In the genomic region with DNA sequence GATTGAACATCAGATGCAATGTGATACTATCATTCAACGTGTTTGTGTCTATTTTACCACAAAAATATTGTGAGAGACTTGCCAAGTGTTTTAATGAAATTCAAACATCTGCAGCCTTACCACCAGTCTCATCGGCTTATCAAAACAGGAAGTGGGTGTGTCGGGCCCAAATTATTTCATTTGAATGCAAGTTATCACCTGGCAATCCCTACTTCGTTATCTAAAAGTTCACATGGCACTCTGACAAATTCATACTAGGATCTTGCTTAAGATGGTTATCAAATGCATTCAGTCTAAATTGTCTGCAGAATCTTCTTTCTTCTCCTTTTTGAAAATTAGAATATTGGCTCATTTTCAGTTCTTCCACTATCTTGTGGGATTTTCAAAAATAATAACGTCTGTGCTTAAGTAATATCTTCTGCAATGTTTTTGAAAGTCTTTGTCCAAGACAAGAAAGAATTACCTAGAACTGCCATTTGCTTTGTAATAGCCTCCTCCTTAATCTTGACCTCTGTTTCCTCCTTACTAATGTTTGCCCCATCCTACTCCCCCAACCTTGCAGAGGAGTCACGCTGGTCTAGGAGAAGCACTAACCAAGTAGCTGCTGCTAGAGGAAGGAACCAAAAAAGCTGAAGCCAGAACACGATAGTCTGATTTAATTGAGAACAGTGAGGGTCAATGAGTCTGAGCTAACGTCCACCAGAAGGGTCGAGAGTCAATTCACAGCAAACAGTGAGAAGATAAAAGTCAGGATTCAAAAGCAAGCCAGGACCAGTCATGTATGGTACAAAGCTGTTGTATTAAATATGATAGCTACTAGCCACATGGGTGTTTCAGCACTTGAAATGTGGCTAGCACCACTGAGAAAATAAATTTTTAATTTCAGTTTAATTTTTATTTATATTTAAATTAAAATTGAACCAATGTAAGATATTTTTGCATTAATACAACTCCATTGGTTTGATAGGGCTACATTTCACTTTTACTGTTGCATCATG, we compare ENCODE assay signal across 9 cellular contexts. TPM values are rescaled to one million over a fixed set of nuclear protein-coding genes. Genes with fewer than 3 reads are reported as not detected.
DNase-seq lines count a peak whose midpoint lies in the region; ATAC-seq, FAIRE-seq and TF ChIP-seq lines count a peak whose summit lies in the region.
"Had no signal": no experiment of that assay in that cellular context is flagged by ENCODE, and none has a peak within 500 bp of the region (broad histone marks: within the 10 kb centered on the region; RNA-seq: fewer than 3 reads in every experiment).

No MANE protein-coding gene starts in this region.

- CTCF ChIA-PET in OCI-LY7 (lab: Charles Lee; ENCODE audit: unreplicated experiment): interaction anchor here (0.7 to 1.8 kb wide), 4 partner anchors 12 to 18 kb away, joined by 3 to 10 read pairs (median 4); no protein-coding TSS in a partner anchor

- peak overlapping the region; percentile 82 for H3K27ac ChIP-seq in OCI-LY7 (ENCODE audit: low read depth, low read length, poor library complexity, severe bottlenecking)
- peak overlapping the region; percentile 68 to 94 for H3K27ac ChIP-seq in small intestine (ENCODE audit: low read depth in 1 of 2, low read length in 1 of 2)
- H3K27ac ChIP-seq in left lung: peak overlapping the region in 1 of 2 donors; percentile 73

- peak overlapping the region; percentile 18 for H3K4me3 Mint-ChIP-seq in activated naive CD8-positive, alpha-beta T cell treated with anti-CD3 and anti-CD28 coated beads for 36 hours

- H3K36me3 ChIP-seq in OCI-LY7 (ENCODE audit: insufficient read depth, low read length) (peaks cover 4% of the 10 kb centered on the region; the same call in 1 of the 2 replicates), small intestine (ENCODE audit: control insufficient read depth in 2 of 2, insufficient read depth in 2 of 2, low read length in 2 of 2) (no peaks in the 10 kb centered on the region), left lung (no peaks in the 10 kb centered on the region)

- peak overlapping the region; percentile 92 for H2AFZ ChIP-seq in OCI-LY7 (ENCODE audit: low read length)

- H3K4me2 ChIP-seq in OCI-LY7 (ENCODE audit: low read length): peak overlapping the region; percentile 68

- no peaks in the 10 kb centered on the region for H3K27me3 ChIP-seq in small intestine (ENCODE audit: control insufficient read depth in 2 of 2, insufficient read depth in 2 of 2, low read length in 2 of 2)
- no peaks in the 10 kb centered on the region for H3K27me3 ChIP-seq in left lung

- H4K20me1 ChIP-seq in OCI-LY7 (ENCODE audit: insufficient read depth, low read length): no peaks in the 10 kb centered on the region

- no peaks in the 10 kb centered on the region for H3K9me2 ChIP-seq in OCI-LY7 (ENCODE audit: insufficient read depth, low read length)

- H3K27ac Mint-ChIP-seq in activated naive CD8-positive, alpha-beta T cell treated with anti-CD3 and anti-CD28 coated beads for 36 hours: peak overlapping the region; percentile 82

- no peaks in the 10 kb centered on the region for H3K27me3 Mint-ChIP-seq in activated naive CD8-positive, alpha-beta T cell treated with anti-CD3 and anti-CD28 coated beads for 36 hours

- H3K9me3 ChIP-seq in OCI-LY7 (ENCODE audit: low read length) (peaks cover 20% of the 10 kb centered on the region), small intestine (ENCODE audit: control insufficient read depth, low read depth) (peaks cover 1% of the 10 kb centered on the region), left lung (peaks cover 0 to 8% of the 10 kb centered on the region in 2 donors)

- H3K4me3 ChIP-seq in OCI-LY7 (ENCODE audit: low read depth, low read length, poor library complexity, severe bottlenecking) (peak overlapping the region; percentile 39), small intestine (ENCODE audit: low read depth in 1 of 2, low read length in 2 of 2) (no peak overlapping the region), left lung (no peak overlapping the region)

- POLR2A ChIA-PET in OCI-LY7 (lab: Charles Lee): interaction anchor here (0.5 to 5.0 kb wide), 15 partner anchors 9 to 303 kb away, joined by 3 to 76 read pairs (median 3); a partner anchor contains a TSS

- BruUV-seq in OCI-LY7 (replicated peaks; lab: Mats Ljungman, UMichigan): TSS peak; percentile 89

- H3K4me1 ChIP-seq in OCI-LY7 (ENCODE audit: insufficient read depth, low read length, poor library complexity, severe bottlenecking) (peaks cover 40% of the 10 kb centered on the region), small intestine (ENCODE audit: control insufficient read depth in 2 of 2, insufficient read depth in 1 of 2, low read depth in 1 of 2, low read length in 1 of 2) (peaks cover 7 to 10% of the 10 kb centered on the region in 2 donors), left lung (peaks cover 7 to 44% of the 10 kb centered on the region in 2 donors)

- intact Hi-C loops in OCI-LY7 (cut with micrococcal nuclease; ENCODE audit: unreplicated experiment): loop anchor here (1.0 kb wide), 1 partner anchor 13 kb away; no protein-coding TSS in a partner anchor
- intact Hi-C loops in left lung (cut with DNase I): no loop called here

- TF ChIP-seq CTCF in OCI-LY7 (conservative IDR thresholded peaks at IDR 0.05; ENCODE audit: low read length) (no peak), left lung (IDR thresholded peaks at IDR 0.05) (no peak)

- WGBS in small intestine, 3 donors: 13 to 28% (median 25%) methylated on average over 9 of the region's 9 CpGs

- no peak for ATAC-seq in left lung
- no peak for ATAC-seq in GM19035 (IDR thresholded peaks at IDR 0.05; ENCODE audit: unreplicated experiment)

- DNase-seq in NCI-H1105 treated with DMSO at 0.1 percent for 48 hours (lab: John Stamatoyannopoulos, UW) (peak; percentile 13), NCI-H1105 (lab: John Stamatoyannopoulos, UW) (no peak), OCI-LY7 (ENCODE audit: low spot score) (peak; percentile 72), small intestine (peak; percentile 60), left lung (no peak), NCI-H1417 treated with DMSO at 0.1 percent for 48 hours (lab: John Stamatoyannopoulos, UW) (no peak)
- no peak for DNase-seq in activated naive CD8-positive, alpha-beta T cell treated with anti-CD3 and anti-CD28 coated beads for 36 hours

- peaks cover 17% of the 10 kb centered on the region for H3K9me3 Mint-ChIP-seq in activated naive CD8-positive, alpha-beta T cell treated with anti-CD3 and anti-CD28 coated beads for 36 hours

- peaks cover 34% of the 10 kb centered on the region for H3K4me1 Mint-ChIP-seq in activated naive CD8-positive, alpha-beta T cell treated with anti-CD3 and anti-CD28 coated beads for 36 hours

- no peak for FAIRE-seq in small intestine (lab: Jason Lieb, UNC)
- FAIRE-seq: A204.1 had no signal

- peaks cover 4% of the 10 kb centered on the region for H3K36me3 Mint-ChIP-seq in activated naive CD8-positive, alpha-beta T cell treated with anti-CD3 and anti-CD28 coated beads for 36 hours

- H3K79me2 ChIP-seq in OCI-LY7 (ENCODE audit: insufficient read depth, low read depth, low read length): no peaks in the 10 kb centered on the region

RNA-seq across cellular contexts. Expression of a gene that starts 10.2 kb away (rescaled TPM):
- total RNA-seq in OCI-LY7 (2014; rRNA removed; shearing (Covaris generic)): 23.0 and 27.2 TPM in 2 replicates
- total RNA-seq in OCI-LY7 (2022) (66.9 and 69.2 TPM in 2 replicates), left lung (10 to 100 TPM; 14.0 to 28.1 TPM)
- total RNA-seq in activated naive CD8-positive, alpha-beta T cell treated with anti-CD3 and anti-CD28 coated beads for 36 hours: 10 to 100 TPM; 76.6 to 79.9 TPM
- polyA plus RNA-seq in small intestine: 10 to 100 TPM; 25.6 to 49.0 (median 32.4) TPM

RNA-seq across cellular contexts. Expression of a gene that starts 39.9 kb away (rescaled TPM):
- 32.6 and 38.0 TPM in 2 replicates for total RNA-seq in OCI-LY7 (2014; rRNA removed; shearing (Covaris generic))
- 36.1 and 40.7 TPM in 2 replicates for total RNA-seq in OCI-LY7 (2022)
- 10 to 100 TPM; 29.6 to 30.7 TPM for total RNA-seq in activated naive CD8-positive, alpha-beta T cell treated with anti-CD3 and anti-CD28 coated beads for 36 hours
- 10 to 100 TPM; 22.1 to 38.5 (median 28.9) TPM for polyA plus RNA-seq in small intestine
- 10 to 100 TPM; 37.2 to 42.9 TPM for total RNA-seq in left lung

Comparison
In these comparisons a context has a peak if more than half of its experiments do, and no peak if none do; other contexts are left out.
1. DNase-seq: peak in NCI-H1105 treated with DMSO at 0.1 percent for 48 hours (single experiment), OCI-LY7 (single experiment) and small intestine (single experiment); none in NCI-H1105 (single experiment), activated naive CD8-positive, alpha-beta T cell treated with anti-CD3 and anti-CD28 coated beads for 36 hours (single experiment), left lung (0 of 2) and NCI-H1417 treated with DMSO at 0.1 percent for 48 hours (single experiment).